Comparison of ENCODE assay signal across 1 cellular context in genomic region chr12:120225200-120225558, GRCh38.
TF ChIP-seq lines count a peak whose summit lies in the region.

No MANE protein-coding gene starts in this region.

TF ChIP-seq in HepG2, 621 proteins besides CTCF, POLR2A, EP300 and RAD21:
- TF ChIP-seq TAF15 (IDR thresholded peaks at IDR 0.05; ENCODE audit: low read depth, low read length, poor library complexity, severe bottlenecking) (no peak), ZBTB34 (CRISPR knock-in tag; IDR thresholded peaks at IDR 0.05) (no peak), ZBTB46 (CRISPR knock-in tag; IDR thresholded peaks at IDR 0.05; ENCODE audit: borderline replicate concordance) (no peak), CHD4 (IDR thresholded peaks at IDR 0.05; ENCODE audit: borderline replicate concordance, low read length) (no peak), ZNF788 (CRISPR knock-in tag; IDR thresholded peaks at IDR 0.05; ENCODE audit: borderline replicate concordance) (no peak), ZNF607 (CRISPR knock-in tag; IDR thresholded peaks at IDR 0.05; ENCODE audit: borderline replicate concordance) (no peak)
TF ChIP-seq in HepG2: peak in this region for 0.
